1 cellular context compared by ENCODE assay signal in the genomic region with DNA sequence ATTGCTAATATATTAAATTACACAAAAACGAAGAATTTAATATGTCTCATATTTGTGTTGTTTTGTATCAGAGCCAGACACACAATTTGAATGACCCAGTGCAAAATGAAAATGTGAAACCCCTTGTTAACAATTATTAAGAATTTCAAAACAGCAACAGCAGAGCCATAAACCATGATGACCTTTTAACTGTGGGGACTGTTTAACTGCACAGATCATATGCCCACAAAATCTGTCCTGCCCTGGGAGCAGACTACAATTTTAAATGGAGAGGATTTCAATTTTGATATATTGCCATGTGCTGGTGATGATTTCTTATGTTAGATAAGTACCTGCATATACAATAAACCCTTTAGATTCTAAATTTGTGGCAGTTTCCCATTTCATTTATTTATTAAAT.
TF ChIP-seq lines count a peak whose summit lies in the region.

No MANE protein-coding gene starts in this region.

TF ChIP-seq in IMR-90, 13 proteins besides CTCF, POLR2A, EP300 and RAD21:
- TF ChIP-seq RCOR1 (IDR thresholded peaks at IDR 0.05; ENCODE audit: insufficient replicate concordance, low read length) (no peak), MAZ (IDR thresholded peaks at IDR 0.05; ENCODE audit: borderline replicate concordance, low read depth, low read length) (no peak), NFE2L2 (IDR thresholded peaks at IDR 0.05; ENCODE audit: low read depth, low read length) (no peak), MAFK (IDR thresholded peaks at IDR 0.05; ENCODE audit: low read depth, low read length) (no peak), SMC3 (IDR thresholded peaks at IDR 0.05; ENCODE audit: low read depth, low read length) (no peak), BHLHE40 (IDR thresholded peaks at IDR 0.05; ENCODE audit: low read depth, low read length) (no peak), FOS (IDR thresholded peaks at IDR 0.05; ENCODE audit: low read depth, low read length) (no peak), CHD1 (IDR thresholded peaks at IDR 0.05; ENCODE audit: low read depth, low read length) (no peak), RFX5 (IDR thresholded peaks at IDR 0.05; ENCODE audit: low read depth, low read length) (no peak), MXI1 (IDR thresholded peaks at IDR 0.05; ENCODE audit: borderline replicate concordance, low read depth, low read length) (no peak), CEBPB (IDR thresholded peaks at IDR 0.05; ENCODE audit: low read depth, low read length) (no peak)
- TF ChIP-seq, protein P1, sequence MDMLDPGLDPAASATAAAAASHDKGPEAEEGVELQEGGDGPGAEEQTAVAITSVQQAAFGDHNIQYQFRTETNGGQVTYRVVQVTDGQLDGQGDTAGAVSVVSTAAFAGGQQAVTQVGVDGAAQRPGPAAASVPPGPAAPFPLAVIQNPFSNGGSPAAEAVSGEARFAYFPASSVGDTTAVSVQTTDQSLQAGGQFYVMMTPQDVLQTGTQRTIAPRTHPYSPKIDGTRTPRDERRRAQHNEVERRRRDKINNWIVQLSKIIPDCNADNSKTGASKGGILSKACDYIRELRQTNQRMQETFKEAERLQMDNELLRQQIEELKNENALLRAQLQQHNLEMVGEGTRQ (IDR thresholded peaks at IDR 0.05; ENCODE audit: low read depth, low read length): no peak
- TF ChIP-seq, protein P2, sequence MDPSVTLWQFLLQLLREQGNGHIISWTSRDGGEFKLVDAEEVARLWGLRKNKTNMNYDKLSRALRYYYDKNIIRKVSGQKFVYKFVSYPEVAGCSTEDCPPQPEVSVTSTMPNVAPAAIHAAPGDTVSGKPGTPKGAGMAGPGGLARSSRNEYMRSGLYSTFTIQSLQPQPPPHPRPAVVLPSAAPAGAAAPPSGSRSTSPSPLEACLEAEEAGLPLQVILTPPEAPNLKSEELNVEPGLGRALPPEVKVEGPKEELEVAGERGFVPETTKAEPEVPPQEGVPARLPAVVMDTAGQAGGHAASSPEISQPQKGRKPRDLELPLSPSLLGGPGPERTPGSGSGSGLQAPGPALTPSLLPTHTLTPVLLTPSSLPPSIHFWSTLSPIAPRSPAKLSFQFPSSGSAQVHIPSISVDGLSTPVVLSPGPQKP (IDR thresholded peaks at IDR 0.05; ENCODE audit: borderline replicate concordance, low read depth, low read length): no peak
